ENCODE assay signal across 26 cellular contexts in the genomic region with DNA sequence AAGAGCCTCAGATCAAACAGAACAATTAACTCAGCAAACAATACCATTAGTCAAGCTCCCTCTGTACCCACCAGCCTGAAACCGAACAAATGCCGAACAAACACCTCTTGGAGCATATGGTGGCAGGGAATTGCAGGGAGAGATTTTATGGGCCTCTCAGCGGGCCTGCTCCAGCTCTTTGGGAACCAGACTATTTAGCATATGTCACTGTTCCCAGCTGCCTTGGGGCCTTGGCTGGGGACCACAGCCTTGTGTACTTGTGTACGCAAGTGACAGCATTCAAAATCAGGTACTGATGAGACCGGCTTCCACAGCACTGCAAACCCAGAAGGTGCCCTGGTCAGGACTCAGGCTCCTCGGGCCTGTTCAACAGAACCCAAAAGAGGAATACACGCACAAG.
DNase-seq lines count a peak whose midpoint lies in the region; ATAC-seq and TF ChIP-seq lines count a peak whose summit lies in the region.
"Had no signal": no experiment of that assay in that cellular context is flagged by ENCODE, and none has a peak within 500 bp of the region (broad histone marks: within the 10 kb centered on the region; RNA-seq: fewer than 3 reads in every experiment).

No MANE protein-coding gene starts in this region.

- H3K4me3 ChIP-seq in adrenal gland: no peak overlapping the region
- H3K4me3 ChIP-seq: breast epithelium, coronary artery, esophagus squamous epithelium, gastrocnemius medialis, skin epidermis, upper lobe of left lung had no signal

- intact Hi-C loops in adrenal gland (cut with DNase I): no loop called here

- no peaks in the 10 kb centered on the region for H3K36me3 ChIP-seq in adrenal gland (replicated peaks in 1 of 2)
- H3K36me3 ChIP-seq: breast epithelium, esophagus squamous epithelium, gastrocnemius medialis, upper lobe of left lung had no signal

- TF ChIP-seq POLR2A in adrenal gland (IDR thresholded peaks at IDR 0.05): no peak

- TF ChIP-seq CTCF in adrenal gland (IDR thresholded peaks at IDR 0.05): no peak

- H3K4me1 ChIP-seq in adrenal gland (replicated peaks in 1 of 2): no peaks in the 10 kb centered on the region
- H3K4me1 ChIP-seq: breast epithelium, esophagus squamous epithelium, gastrocnemius medialis, upper lobe of left lung had no signal

- WGBS in adrenal gland, 4 donors: 63 to 76% (median 69%) methylated on average over 6 to 7 of the region's 7 CpGs

- no peaks in the 10 kb centered on the region for H3K9me3 ChIP-seq in adrenal gland (replicated peaks in 1 of 3)
- H3K9me3 ChIP-seq: esophagus squamous epithelium, gastrocnemius medialis, upper lobe of left lung had no signal

- no peak for ATAC-seq in GM18520 (IDR thresholded peaks at IDR 0.05; ENCODE audit: unreplicated experiment)
- ATAC-seq in GM19397 (IDR thresholded peaks at IDR 0.05; ENCODE audit: unreplicated experiment): no peak
- ATAC-seq: effector memory CD8-positive, alpha-beta T cell; gastrocnemius medialis; naive thymus-derived CD4-positive, alpha-beta T cell; PC-3; WTC11 had no signal

- H3K27ac ChIP-seq in adrenal gland: no peak overlapping the region
- H3K27ac ChIP-seq: breast epithelium, coronary artery, esophagus squamous epithelium, gastrocnemius medialis, skin epidermis, upper lobe of left lung had no signal

- H3K27me3 ChIP-seq in adrenal gland: no peaks in the 10 kb centered on the region
- H3K27me3 ChIP-seq: breast epithelium, gastrocnemius medialis, upper lobe of left lung had no signal

- DNase-seq in NCI-H82 (lab: John Stamatoyannopoulos, UW) (peak; percentile 38), NCI-H82 treated with DMSO at 0.1 percent for 48 hours (lab: John Stamatoyannopoulos, UW; ENCODE audit: unreplicated experiment) (no peak), NCI-H1930 (lab: John Stamatoyannopoulos, UW) (peak; percentile 41 to 64), NCI-H774 (lab: John Stamatoyannopoulos, UW) (peak; percentile 73), adrenal gland (no peak), NCI-H2029 (lab: John Stamatoyannopoulos, UW) (no peak)
- DNase-seq: activated naive CD4-positive, alpha-beta T cell treated with anti-CD3 and anti-CD28 coated beads, Interleukin-2, amount 10 ng/mL, durations not matched to agents 7 days and 5 days; AML-193; amygdala; effector memory CD8-positive, alpha-beta T cell; esophagus squamous epithelium; gastrocnemius medialis; HFFc6; islet precursor cell; naive thymus-derived CD4-positive, alpha-beta T cell; NCI-H1436; PC-3; Right ventricle myocardium superior; T1000; upper lobe of left lung had no signal

Comparison
In these comparisons a context has a peak if more than half of its experiments do, and no peak if none do; other contexts are left out.
1. DNase-seq: peak in NCI-H82 (single experiment), NCI-H1930 (2 of 2) and NCI-H774 (single experiment); none in NCI-H82 treated with DMSO at 0.1 percent for 48 hours (single experiment), adrenal gland (0 of 7) and NCI-H2029 (single experiment).